In the genomic region with DNA sequence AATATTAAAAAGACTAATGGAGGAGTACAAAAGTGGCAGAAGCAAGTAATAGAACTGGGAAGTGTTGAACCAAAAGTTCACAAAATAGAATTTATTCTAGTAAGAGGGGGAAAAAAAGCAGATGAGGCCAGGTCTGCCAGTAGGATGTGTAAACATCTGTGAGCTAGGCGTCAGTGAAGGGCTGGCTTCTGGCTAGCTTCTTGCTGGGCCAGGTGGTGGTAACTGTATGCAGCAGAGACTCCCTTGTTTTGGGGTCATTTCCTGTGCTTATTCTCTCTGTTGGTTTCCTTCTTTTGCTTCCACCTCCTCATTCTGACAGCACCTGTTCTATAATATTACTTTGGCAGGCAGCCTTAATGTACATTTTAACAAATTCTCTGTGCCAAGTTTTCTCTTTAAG, we compare ENCODE assay signal across 20 cellular contexts.
DNase-seq lines count a peak whose midpoint lies in the region; ATAC-seq and TF ChIP-seq lines count a peak whose summit lies in the region.
"Had no signal": no experiment of that assay in that cellular context is flagged by ENCODE, and none has a peak within 500 bp of the region (broad histone marks: within the 10 kb centered on the region; RNA-seq: fewer than 3 reads in every experiment).

No MANE protein-coding gene starts in this region.

- ATAC-seq in HG02678 (IDR thresholded peaks at IDR 0.05; ENCODE audit: unreplicated experiment) = no peak
- no peak for ATAC-seq in CD8-positive, alpha-beta T cell
- ATAC-seq: activated CD4-positive, alpha-beta T cell treated with anti-CD3 and anti-CD28 coated beads for 36 hours; heart left ventricle; stimulated activated naive CD8-positive, alpha-beta T cell treated with anti-CD3 and anti-CD28 coated beads, Interleukin-15, Interleukin-2, amounts not matched to agents 100 U/mL and 50 U/mL, for 24 hours; upper lobe of right lung had no signal

- H3K23ac ChIP-seq in mesendoderm (ENCODE audit: low read length) = no peak overlapping the region

- H3K79me1 ChIP-seq in mesendoderm (ENCODE audit: low read length) = no peaks in the 10 kb centered on the region

- H3K4me1 Mint-ChIP-seq in CD8-positive, alpha-beta T cell (ENCODE audit: low read depth) = no peaks in the 10 kb centered on the region
- H3K4me1 Mint-ChIP-seq: activated CD4-positive, alpha-beta T cell treated with anti-CD3 and anti-CD28 coated beads for 36 hours; mesothelial cell of epicardium had no signal

- POLR2A ChIA-PET in CD8-positive, alpha-beta T cell (lab: Charles Lee) = no interaction called here

- H3K27me3 ChIP-seq in mesendoderm (ENCODE audit: insufficient read depth, low read length, poor library complexity) = no peaks in the 10 kb centered on the region
- H3K27me3 ChIP-seq in CD8-positive, alpha-beta T cell (ENCODE audit: insufficient read depth, low read length) = no peaks in the 10 kb centered on the region
- H3K27me3 ChIP-seq: heart left ventricle, upper lobe of right lung had no signal

- H2BK15ac ChIP-seq in mesendoderm (replicated peaks; ENCODE audit: low read depth) = no peak overlapping the region

- DNase-seq in DMS153 (lab: John Stamatoyannopoulos, UW) = peak; percentile 47
- no peak for DNase-seq in DMS153 treated with DMSO at 0.1 percent for 48 hours (lab: John Stamatoyannopoulos, UW; ENCODE audit: unreplicated experiment)
- DNase-seq in NCI-H2029 treated with DMSO at 0.1 percent for 48 hours (lab: John Stamatoyannopoulos, UW) = peak; percentile 9
- peak; percentile 37 to 63 for DNase-seq in SHP77 (lab: John Stamatoyannopoulos, UW)
- peak; percentile 77 for DNase-seq in mesendoderm
- no peak for DNase-seq in GOT3 (lab: John Stamatoyannopoulos, UW)
- DNase-seq in CD8-positive, alpha-beta T cell = no peak
- DNase-seq: activated CD4-positive, alpha-beta T cell treated with anti-CD3 and anti-CD28 coated beads for 36 hours; activated gamma-delta T cell; amniotic stem cell; central memory CD4-positive, alpha-beta T cell; effector CD4-positive, alpha-beta T cell; heart left ventricle; retina; stimulated activated CD4-positive, alpha-beta T cell treated with anti-CD3 and anti-CD28 coated beads, Interleukin-12 subunit alpha, Interleukin-12 subunit beta, amount 100 ng/mL, for 4 hours; stimulated activated naive CD8-positive, alpha-beta T cell treated with anti-CD3 and anti-CD28 coated beads, Interleukin-15, Interleukin-2, amounts not matched to agents 100 U/mL and 50 U/mL, for 24 hours; T-helper 9 cell; upper lobe of right lung had no signal

- no peak overlapping the region for H3K4me3 Mint-ChIP-seq in CD8-positive, alpha-beta T cell
- H3K4me3 Mint-ChIP-seq: activated CD4-positive, alpha-beta T cell treated with anti-CD3 and anti-CD28 coated beads for 36 hours; mesothelial cell of epicardium had no signal

- no peaks in the 10 kb centered on the region for H3K36me3 Mint-ChIP-seq in CD8-positive, alpha-beta T cell
- H3K36me3 Mint-ChIP-seq: mesothelial cell of epicardium had no signal

- no peak overlapping the region for H3K27ac Mint-ChIP-seq in CD8-positive, alpha-beta T cell
- H3K27ac Mint-ChIP-seq: activated CD4-positive, alpha-beta T cell treated with anti-CD3 and anti-CD28 coated beads for 36 hours; mesothelial cell of epicardium had no signal

- H2BK120ac ChIP-seq in mesendoderm (ENCODE audit: low read depth, low read length) = no peak overlapping the region

- H4K5ac ChIP-seq in mesendoderm (ENCODE audit: low read length) = no peak overlapping the region

- no peak overlapping the region for H3K18ac ChIP-seq in mesendoderm (ENCODE audit: low read length)

- H3K9me3 Mint-ChIP-seq in CD8-positive, alpha-beta T cell = no peaks in the 10 kb centered on the region

- H2AK5ac ChIP-seq in mesendoderm (ENCODE audit: low read length) = no peak overlapping the region

- no peak overlapping the region for H3K27ac ChIP-seq in mesendoderm (ENCODE audit: low read depth, low read length)
- no peak overlapping the region for H3K27ac ChIP-seq in CD8-positive, alpha-beta T cell (ENCODE audit: low read depth, low read length)
- H3K27ac ChIP-seq: heart left ventricle, upper lobe of right lung had no signal

- H2BK5ac ChIP-seq in mesendoderm (ENCODE audit: low read length) = no peak overlapping the region

- H3K9ac ChIP-seq in mesendoderm (ENCODE audit: low read length) = no peak overlapping the region

- TF ChIP-seq CTCF in CD8-positive, alpha-beta T cell (IDR thresholded peaks at IDR 0.05) = no peak

- no peak overlapping the region for H3K4me2 ChIP-seq in mesendoderm (ENCODE audit: low read length)

- H3K79me2 ChIP-seq in mesendoderm (ENCODE audit: control insufficient read depth, insufficient read depth, low read length) = no peaks in the 10 kb centered on the region

- no peak overlapping the region for H4K8ac ChIP-seq in mesendoderm (ENCODE audit: low read depth, low read length)

- no peaks in the 10 kb centered on the region for H3K9me3 ChIP-seq in CD8-positive, alpha-beta T cell (ENCODE audit: low read length)
- H3K9me3 ChIP-seq: heart left ventricle, upper lobe of right lung had no signal

- intact Hi-C loops in CD8-positive, alpha-beta T cell (cut with DNase I, micrococcal nuclease) = no loop called here

- H3K27me3 Mint-ChIP-seq in CD8-positive, alpha-beta T cell (ENCODE audit: low read depth) = no peaks in the 10 kb centered on the region
- H3K27me3 Mint-ChIP-seq: activated CD4-positive, alpha-beta T cell treated with anti-CD3 and anti-CD28 coated beads for 36 hours had no signal

- WGBS in mesendoderm (ENCODE audit: extremely low coverage, insufficient coverage, low lambda C conversion rate) = no CpG with 5 or more reads among the region's 1 CpG

- H3K56ac ChIP-seq in mesendoderm (ENCODE audit: low read length) = no peak overlapping the region

- CTCF ChIA-PET in CD8-positive, alpha-beta T cell (lab: Charles Lee) = no interaction called here

- no peaks in the 10 kb centered on the region for H3K36me3 ChIP-seq in mesendoderm (ENCODE audit: control insufficient read depth, insufficient read depth, low read length)
- no peaks in the 10 kb centered on the region for H3K36me3 ChIP-seq in CD8-positive, alpha-beta T cell (ENCODE audit: insufficient read depth, low read length)
- H3K36me3 ChIP-seq: heart left ventricle, upper lobe of right lung had no signal

- no peaks in the 10 kb centered on the region for H3K4me1 ChIP-seq in mesendoderm (ENCODE audit: control insufficient read depth, low read depth, low read length)
- H3K4me1 ChIP-seq in CD8-positive, alpha-beta T cell (ENCODE audit: insufficient read depth, low read length) = no peaks in the 10 kb centered on the region
- H3K4me1 ChIP-seq: heart left ventricle, upper lobe of right lung had no signal

- H3K4me3 ChIP-seq in mesendoderm (ENCODE audit: low read length) = no peak overlapping the region
- H3K4me3 ChIP-seq in CD8-positive, alpha-beta T cell (ENCODE audit: low read depth, low read length) = no peak overlapping the region
- H3K4me3 ChIP-seq: heart left ventricle, upper lobe of right lung had no signal

- H3K4ac ChIP-seq in mesendoderm (ENCODE audit: low read depth, low read length) = no peak overlapping the region

Comparison
In these comparisons a context has a peak if more than half of its experiments do, and no peak if none do; other contexts are left out.
1. DNase-seq: peak in DMS153 (single experiment), NCI-H2029 treated with DMSO at 0.1 percent for 48 hours (single experiment), SHP77 (2 of 2) and mesendoderm (single experiment); none in DMS153 treated with DMSO at 0.1 percent for 48 hours (single experiment), GOT3 (single experiment) and CD8-positive, alpha-beta T cell (0 of 7).